Comparison of ENCODE assay signal across 19 cellular contexts in the genomic region with DNA sequence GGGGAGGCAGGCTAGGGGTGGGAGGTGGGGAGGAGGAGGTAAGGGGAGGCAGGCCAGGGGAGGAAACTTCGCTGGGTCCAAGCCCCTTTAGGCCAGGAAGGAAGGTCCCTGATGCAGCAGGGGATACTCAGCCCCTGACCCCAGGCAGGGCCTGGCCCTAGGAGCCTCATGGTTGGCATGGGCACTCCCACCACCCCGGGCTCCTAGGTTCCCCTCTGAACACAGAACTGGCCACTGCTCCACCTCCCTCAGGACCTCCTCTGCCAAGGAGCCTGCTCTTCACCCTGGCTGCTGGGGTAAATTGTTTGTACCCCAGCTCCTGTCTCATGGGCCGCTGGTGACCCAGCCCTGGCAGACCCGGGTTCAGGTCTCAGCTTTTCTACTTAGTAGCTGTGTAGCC.
"Had no signal": no experiment of that assay in that cellular context is flagged by ENCODE, and none has a peak within 500 bp of the region (broad histone marks: within the 10 kb centered on the region; RNA-seq: fewer than 3 reads in every experiment).

No MANE protein-coding gene starts in this region.

- H3K36me3 Mint-ChIP-seq: activated naive CD8-positive, alpha-beta T cell treated with anti-CD3 and anti-CD28 coated beads for 36 hours; mesothelial cell of epicardium; type B pancreatic cell; WTC11 had no signal

- H3K4me3 Mint-ChIP-seq: activated CD8-positive, alpha-beta T cell treated with anti-CD3 and anti-CD28 coated beads for 36 hours; activated naive CD8-positive, alpha-beta T cell treated with anti-CD3 and anti-CD28 coated beads for 36 hours; mesothelial cell of epicardium; T-helper 17 cell; type B pancreatic cell; WTC11 had no signal

- ATAC-seq: activated CD8-positive, alpha-beta T cell treated with anti-CD3 and anti-CD28 coated beads for 36 hours; T-helper 17 cell; WTC11 had no signal

- H3K4me1 Mint-ChIP-seq: activated naive CD8-positive, alpha-beta T cell treated with anti-CD3 and anti-CD28 coated beads for 36 hours had no signal

- H3K36me3 ChIP-seq: colonic mucosa, pancreas had no signal

- H3K4me1 ChIP-seq: body of pancreas, colonic mucosa, pancreas had no signal

- H3K4me3 ChIP-seq: body of pancreas, colonic mucosa, pancreas had no signal

- H3K9me3 Mint-ChIP-seq: activated CD8-positive, alpha-beta T cell treated with anti-CD3 and anti-CD28 coated beads for 36 hours; activated naive CD8-positive, alpha-beta T cell treated with anti-CD3 and anti-CD28 coated beads for 36 hours; mesothelial cell of epicardium; type B pancreatic cell; WTC11 had no signal

- H3K27me3 ChIP-seq: body of pancreas, colonic mucosa, pancreas had no signal

- H3K27me3 Mint-ChIP-seq: activated CD8-positive, alpha-beta T cell treated with anti-CD3 and anti-CD28 coated beads for 36 hours; activated naive CD8-positive, alpha-beta T cell treated with anti-CD3 and anti-CD28 coated beads for 36 hours had no signal

- H3K27ac Mint-ChIP-seq: activated CD8-positive, alpha-beta T cell treated with anti-CD3 and anti-CD28 coated beads for 36 hours; activated naive CD8-positive, alpha-beta T cell treated with anti-CD3 and anti-CD28 coated beads for 36 hours; mesothelial cell of epicardium; T-helper 17 cell; type B pancreatic cell; WTC11 had no signal

- H3K9me3 ChIP-seq: body of pancreas, colonic mucosa, pancreas had no signal

- FAIRE-seq: keratinocyte, pancreas, TTC549 had no signal

- DNase-seq: activated CD4-positive, alpha-beta T cell treated with anti-CD3 and anti-CD28 coated beads for 48 hours; activated CD8-positive, alpha-beta T cell treated with anti-CD3 and anti-CD28 coated beads for 36 hours; activated gamma-delta T cell treated with Interleukin-2 at 50 U/mL for 16 hours; activated naive CD8-positive, alpha-beta T cell treated with anti-CD3 and anti-CD28 coated beads for 36 hours; activated T-cell treated with anti-CD3 and anti-CD28 coated beads, Interleukin-2, amount 50 U/mL, for 48 hours; colonic mucosa; effector CD8-positive, alpha-beta T cell; foreskin melanocyte; SHP77 treated with DMSO at 0.1 percent for 48 hours; stimulated activated CD4-positive, alpha-beta T cell treated with anti-CD3 and anti-CD28 coated beads, Interleukin-4, amount 100 ng/mL, for 24 hours; stimulated activated naive CD4-positive, alpha-beta T cell; T-helper 17 cell had no signal

- H3K27ac ChIP-seq: colonic mucosa, pancreas had no signal
